In genomic region chr7:156999611-157000046, GRCh38 we compare ENCODE assay signal across 8 cellular contexts. TPM values are rescaled to one million over a fixed set of nuclear protein-coding genes. Genes with fewer than 3 reads are reported as not detected.
A peak's percentile ranks its signal among the peaks of the same experiment; 100 is the strongest.
DNase-seq lines count a peak whose midpoint lies in the region; ATAC-seq and TF ChIP-seq lines count a peak whose summit lies in the region.

No MANE protein-coding gene starts in this region.

- no peaks in the 10 kb centered on the region for H3K9me3 Mint-ChIP-seq in activated naive CD4-positive, alpha-beta T cell treated with anti-CD3 and anti-CD28 coated beads, Interleukin-2, amount 50 U/mL, for 24 hours
- no peaks in the 10 kb centered on the region for H3K9me3 Mint-ChIP-seq in activated CD8-positive, alpha-beta T cell treated with anti-CD3 and anti-CD28 coated beads for 36 hours

- H3K4me1 ChIP-seq in upper lobe of right lung: peaks cover 31% of the 10 kb centered on the region

- DNase-seq in activated naive CD4-positive, alpha-beta T cell treated with anti-CD3 and anti-CD28 coated beads, Interleukin-2, amount 50 U/mL, for 16 hours: no peak
- no peak for DNase-seq in activated CD8-positive, alpha-beta T cell treated with anti-CD3 and anti-CD28 coated beads for 36 hours
- peak; percentile 41 for DNase-seq in left lobe of liver (ENCODE audit: low spot score)
- DNase-seq in upper lobe of right lung: peak; percentile 73
- no peak for DNase-seq in putamen (ENCODE audit: low spot score)

- no peaks in the 10 kb centered on the region for H3K36me3 ChIP-seq in upper lobe of right lung

- POLR2A ChIA-PET in activated CD8-positive, alpha-beta T cell treated with anti-CD3 and anti-CD28 coated beads for 36 hours (lab: Charles Lee): no interaction called here

- H3K4me3 ChIP-seq in upper lobe of right lung: peak overlapping the region; percentile 52

- H3K27me3 Mint-ChIP-seq in activated naive CD4-positive, alpha-beta T cell treated with anti-CD3 and anti-CD28 coated beads, Interleukin-2, amount 50 U/mL, for 24 hours: peaks cover 46% of the 10 kb centered on the region
- peaks cover 64% of the 10 kb centered on the region for H3K27me3 Mint-ChIP-seq in activated CD8-positive, alpha-beta T cell treated with anti-CD3 and anti-CD28 coated beads for 36 hours

- peaks cover 63% of the 10 kb centered on the region for H3K27me3 ChIP-seq in upper lobe of right lung

- H3K4me3 Mint-ChIP-seq in activated naive CD4-positive, alpha-beta T cell treated with anti-CD3 and anti-CD28 coated beads, Interleukin-2, amount 50 U/mL, for 24 hours: peak overlapping the region; percentile 63
- no peak overlapping the region for H3K4me3 Mint-ChIP-seq in activated CD8-positive, alpha-beta T cell treated with anti-CD3 and anti-CD28 coated beads for 36 hours

- peaks cover 26% of the 10 kb centered on the region for H3K4me1 Mint-ChIP-seq in activated naive CD4-positive, alpha-beta T cell treated with anti-CD3 and anti-CD28 coated beads, Interleukin-2, amount 50 U/mL, for 24 hours
- peaks cover 14% of the 10 kb centered on the region for H3K4me1 Mint-ChIP-seq in activated CD8-positive, alpha-beta T cell treated with anti-CD3 and anti-CD28 coated beads for 36 hours (ENCODE audit: low read depth)

- peak; percentile 19 for ATAC-seq in activated CD8-positive, alpha-beta T cell treated with anti-CD3 and anti-CD28 coated beads for 36 hours
- ATAC-seq in left lobe of liver (peak; percentile 48), upper lobe of right lung (peak; percentile 73), GM21381 (IDR thresholded peaks at IDR 0.05; ENCODE audit: unreplicated experiment) (no peak), HG02571 (IDR thresholded peaks at IDR 0.05; ENCODE audit: unreplicated experiment) (no peak)

- no peaks in the 10 kb centered on the region for H3K36me3 Mint-ChIP-seq in activated naive CD4-positive, alpha-beta T cell treated with anti-CD3 and anti-CD28 coated beads, Interleukin-2, amount 50 U/mL, for 24 hours
- H3K36me3 Mint-ChIP-seq in activated CD8-positive, alpha-beta T cell treated with anti-CD3 and anti-CD28 coated beads for 36 hours (ENCODE audit: low read depth): no peaks in the 10 kb centered on the region

- intact Hi-C loops in activated CD8-positive, alpha-beta T cell treated with anti-CD3 and anti-CD28 coated beads for 36 hours (cut with micrococcal nuclease): loop anchor here (10.0 kb wide), 1 partner anchor 1495 kb away; no protein-coding TSS in a partner anchor
- intact Hi-C loops in upper lobe of right lung (cut with DNase I): no loop called here

- no peak overlapping the region for H3K27ac ChIP-seq in upper lobe of right lung

- no peak for TF ChIP-seq CTCF in activated CD8-positive, alpha-beta T cell treated with anti-CD3 and anti-CD28 coated beads for 36 hours (IDR thresholded peaks at IDR 0.05)
- TF ChIP-seq CTCF in upper lobe of right lung (IDR thresholded peaks at IDR 0.05): no peak

- H3K9me3 ChIP-seq in upper lobe of right lung: no peaks in the 10 kb centered on the region

- no peak overlapping the region for H3K27ac Mint-ChIP-seq in activated naive CD4-positive, alpha-beta T cell treated with anti-CD3 and anti-CD28 coated beads, Interleukin-2, amount 50 U/mL, for 24 hours
- no peak overlapping the region for H3K27ac Mint-ChIP-seq in activated CD8-positive, alpha-beta T cell treated with anti-CD3 and anti-CD28 coated beads for 36 hours

- CTCF ChIA-PET in activated CD8-positive, alpha-beta T cell treated with anti-CD3 and anti-CD28 coated beads for 36 hours (lab: Charles Lee): no interaction called here

RNA-seq across cellular contexts. Expression of gene MNX1, which starts 10.8 kb away (rescaled TPM):
- not detected for total RNA-seq in activated CD8-positive, alpha-beta T cell treated with anti-CD3 and anti-CD28 coated beads for 36 hours
- total RNA-seq in left lobe of liver (not detected), upper lobe of right lung (0.93 TPM)

RNA-seq across cellular contexts. Expression of gene NOM1, which starts 50.1 kb away (rescaled TPM):
- 10 to 100 TPM; 32.4 to 34.0 TPM for total RNA-seq in activated CD8-positive, alpha-beta T cell treated with anti-CD3 and anti-CD28 coated beads for 36 hours
- total RNA-seq in left lobe of liver (7.2 TPM), upper lobe of right lung (20.6 TPM)

Comparison
In these comparisons a context has a peak if more than half of its experiments do, and no peak if none do; other contexts are left out.
1. DNase-seq: peak in left lobe of liver (single experiment) and upper lobe of right lung (single experiment); none in activated naive CD4-positive, alpha-beta T cell treated with anti-CD3 and anti-CD28 coated beads, Interleukin-2, amount 50 U/mL, for 16 hours (single experiment), activated CD8-positive, alpha-beta T cell treated with anti-CD3 and anti-CD28 coated beads for 36 hours (single experiment) and putamen (single experiment).
2. ATAC-seq: peak in activated CD8-positive, alpha-beta T cell treated with anti-CD3 and anti-CD28 coated beads for 36 hours (single experiment), left lobe of liver (single experiment) and upper lobe of right lung (single experiment); none in GM21381 (single experiment) and HG02571 (single experiment).